9 cellular contexts compared by ENCODE assay signal in genomic region chr17:81200695-81201580, GRCh38. TPM values are rescaled to one million over a fixed set of nuclear protein-coding genes. Genes with fewer than 3 reads are reported as not detected.
A peak's percentile ranks its signal among the peaks of the same experiment; 100 is the strongest.
DNase-seq lines count a peak whose midpoint lies in the region; ATAC-seq and TF ChIP-seq lines count a peak whose summit lies in the region.
"Had no signal": no experiment of that assay in that cellular context is flagged by ENCODE, and none has a peak within 500 bp of the region (broad histone marks: within the 10 kb centered on the region; RNA-seq: fewer than 3 reads in every experiment).

No MANE protein-coding gene starts in this region.

- H3K36me3 ChIP-seq in adipocyte (ENCODE audit: control insufficient read depth, insufficient read depth, low read length, severe bottlenecking) = no peaks in the 10 kb centered on the region

- H3K4me1 ChIP-seq in adipocyte (ENCODE audit: control insufficient read depth, insufficient read depth, low read length) = no peaks in the 10 kb centered on the region

- H3K9me3 ChIP-seq in adipocyte (ENCODE audit: control insufficient read depth, low read length) = no peaks in the 10 kb centered on the region

- H3K4me3 ChIP-seq in adipocyte (ENCODE audit: low read length) (no peak overlapping the region), retinal pigment epithelial cell (ENCODE audit: low read length) (no peak overlapping the region)
- H3K4me3 ChIP-seq: skin epidermis had no signal

- peak; percentile 75 for TF ChIP-seq CTCF in retinal pigment epithelial cell (conservative IDR thresholded peaks at IDR 0.05; ENCODE audit: low read depth, low read length)

- intact Hi-C loops in left cardiac atrium (cut with DNase I) = loop anchor here (5.0 to 10.0 kb wide), 2 partner anchors 54 to 56 kb away; no protein-coding TSS in a partner anchor

- H3K9ac ChIP-seq in adipocyte (ENCODE audit: low read length) = no peak overlapping the region

- ATAC-seq in left cardiac atrium (peak; percentile 63 to 74), GM21786 (IDR thresholded peaks at IDR 0.05; ENCODE audit: unreplicated experiment) (no peak)

- DNase-seq in AG08396 (ENCODE audit: low spot score) (peak; percentile 91), GM04503 (ENCODE audit: low read depth) (peak; percentile 23), NCI-H2171 treated with DMSO at 0.1 percent for 48 hours (lab: John Stamatoyannopoulos, UW) (peak; percentile 35), adipocyte (ENCODE audit: low read depth) (peak; percentile 86), left cardiac atrium (peak; percentile 59), retinal pigment epithelial cell (ENCODE audit: low read depth) (peak; percentile 37)
- no peak for DNase-seq in activated CD8-positive, alpha-beta memory T cell treated with anti-CD3 and anti-CD28 coated beads, Interleukin-2, amount 50 U/mL, for 48 hours

- H3K27me3 ChIP-seq in adipocyte (replicated peaks; ENCODE audit: control insufficient read depth, insufficient read depth, low read length) = no peaks in the 10 kb centered on the region

RNA-seq across cellular contexts. Expression of gene CEP131, which starts 21.8 kb away (rescaled TPM):
- 1 to 10 TPM; 4.9 to 5.7 TPM for total RNA-seq in left cardiac atrium

RNA-seq across cellular contexts. Expression of gene AATK, which starts 34.9 kb away (rescaled TPM):
- 10 to 100 TPM in 1 of 2 donors, 1 to 10 TPM in 1; 8.3 to 12.7 TPM for total RNA-seq in left cardiac atrium

RNA-seq across cellular contexts. Expression of gene PVALEF, which starts 35.6 kb away (rescaled TPM):
- not detected for total RNA-seq in left cardiac atrium

RNA-seq across cellular contexts. Expression of gene TEPSIN, which starts 37.9 kb away (rescaled TPM):
- total RNA-seq in left cardiac atrium = 10 to 100 TPM; 12.7 to 14.0 TPM

RNA-seq across cellular contexts. Expression of gene NDUFAF8, which starts 38.2 kb away (rescaled TPM):
- 10 to 100 TPM; 60.2 to 66.5 TPM for total RNA-seq in left cardiac atrium
